In the genomic region with DNA sequence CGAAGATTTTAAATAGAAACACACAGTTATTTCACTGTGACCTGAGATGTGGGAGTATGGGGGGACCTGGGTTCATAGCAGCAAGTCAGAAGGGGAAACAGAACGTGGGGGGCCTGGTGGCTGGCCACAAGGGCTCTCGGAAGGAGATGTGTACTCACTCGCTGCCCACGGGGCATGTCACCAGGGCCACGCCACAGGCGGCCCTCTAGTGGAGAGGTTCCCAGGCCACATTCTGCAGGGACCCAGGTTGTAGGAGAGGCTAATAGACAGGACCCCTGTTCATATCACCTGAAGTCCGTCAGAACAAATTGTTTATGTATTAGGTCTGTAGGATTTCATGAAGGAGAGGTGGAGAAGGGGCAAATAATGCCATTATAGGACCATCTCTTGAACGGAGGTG, we compare ENCODE assay signal across 1 cellular context.
TF ChIP-seq lines count a peak whose summit lies in the region.

No MANE protein-coding gene starts in this region.

TF ChIP-seq in WTC11, 78 proteins besides CTCF, POLR2A, EP300 and RAD21 (continued from another document):
- TF ChIP-seq KAT7 (CRISPR knock-in tag; IDR thresholded peaks at IDR 0.05; ENCODE audit: borderline replicate concordance) (no peak), ELF4 (CRISPR knock-in tag; IDR thresholded peaks at IDR 0.05; ENCODE audit: low read depth) (no peak), FOXP1 (CRISPR knock-in tag; IDR thresholded peaks at IDR 0.05; ENCODE audit: borderline replicate concordance) (no peak), AFF4 (CRISPR knock-in tag; IDR thresholded peaks at IDR 0.05; ENCODE audit: borderline replicate concordance) (no peak), JAZF1 (CRISPR knock-in tag; IDR thresholded peaks at IDR 0.05) (no peak), NR3C1 (CRISPR knock-in tag; conservative IDR thresholded peaks at IDR 0.05; ENCODE audit: low read depth) (no peak), MYBL2 (CRISPR knock-in tag; IDR thresholded peaks at IDR 0.05) (no peak), ATF1 (CRISPR knock-in tag; IDR thresholded peaks at IDR 0.05) (no peak), CREM (CRISPR knock-in tag; IDR thresholded peaks at IDR 0.05) (no peak), SMAD4 (CRISPR knock-in tag; IDR thresholded peaks at IDR 0.05) (no peak), ZNF317 (CRISPR knock-in tag; IDR thresholded peaks at IDR 0.05; ENCODE audit: borderline replicate concordance, low read depth) (no peak), OVOL2 (CRISPR knock-in tag; IDR thresholded peaks at IDR 0.05; ENCODE audit: borderline replicate concordance) (no peak), NFE2L1 (CRISPR knock-in tag; IDR thresholded peaks at IDR 0.05) (no peak)
TF ChIP-seq in WTC11: peak in this region for 0.
